1 cellular context compared by ENCODE assay signal in genomic region chr4:120692964-120693363, GRCh38.
TF ChIP-seq lines count a peak whose summit lies in the region.

No MANE protein-coding gene starts in this region.

TF ChIP-seq in A549, 52 proteins besides CTCF, POLR2A, EP300 and RAD21 (continued from another document):
- peak; percentile 29; the same call in 1 of the 2 replicates for TF ChIP-seq FOSL2 (IDR thresholded peaks at IDR 0.05)
- peak; percentile 80 for TF ChIP-seq FOSL2 (CRISPR knock-in tag; IDR thresholded peaks at IDR 0.05)
- no peak for TF ChIP-seq PHF8 (IDR thresholded peaks at IDR 0.05; ENCODE audit: borderline replicate concordance, low read depth)
- TF ChIP-seq SREBF2 (IDR thresholded peaks at IDR 0.05) = no peak
- TF ChIP-seq KDM5A (IDR thresholded peaks at IDR 0.05) = no peak
- TF ChIP-seq MAFK (IDR thresholded peaks at IDR 0.05; ENCODE audit: partially characterized antibody) = no peak
- no peak for TF ChIP-seq RNF2 (IDR thresholded peaks at IDR 0.05; ENCODE audit: borderline replicate concordance, low read depth)
- TF ChIP-seq TP53 (CRISPR knock-in tag; IDR thresholded peaks at IDR 0.05) = no peak
